In the genomic region with DNA sequence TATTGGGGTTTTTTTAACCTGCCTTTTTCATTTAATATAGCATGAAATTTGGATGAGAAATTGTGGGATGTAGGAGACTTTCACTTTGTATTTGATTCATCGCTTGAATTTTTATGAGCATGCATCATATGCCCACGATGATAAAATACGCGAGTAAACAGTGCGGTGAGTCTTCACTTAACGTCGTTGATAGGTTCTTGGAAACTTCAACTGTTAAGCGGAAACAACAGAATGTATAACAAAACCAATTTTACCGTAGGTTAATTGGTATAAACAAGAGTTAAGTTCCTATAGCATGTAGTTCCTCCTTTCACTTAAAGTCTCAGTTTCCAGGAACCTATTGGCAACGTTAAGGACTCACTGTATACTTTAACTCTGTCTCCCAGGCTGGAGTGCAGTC, we compare ENCODE assay signal across 26 cellular contexts.
"Had no signal": no experiment of that assay in that cellular context is flagged by ENCODE, and none has a peak within 500 bp of the region (broad histone marks: within the 10 kb centered on the region; RNA-seq: fewer than 3 reads in every experiment).

No MANE protein-coding gene starts in this region.

- H3K4me1 Mint-ChIP-seq: central memory CD8-positive, alpha-beta T cell; naive thymus-derived CD8-positive, alpha-beta T cell had no signal

- H3K9me3 ChIP-seq: adrenal gland, ascending aorta, colonic mucosa, esophagus muscularis mucosa, gastrocnemius medialis, left lung, upper lobe of left lung had no signal

- H3K27ac Mint-ChIP-seq: activated naive CD8-positive, alpha-beta T cell; activated T-helper 2 cell treated with anti-CD3 and anti-CD28 coated beads, Interferon-gamma antibody, Interleukin-2, Interleukin-4, amounts not matched to agents 10 μg/mL and 5 μg/mL and 100 μg/mL, durations not matched to agents 14 hours and 24 hours and 36 hours; effector memory CD8-positive, alpha-beta T cell; naive thymus-derived CD8-positive, alpha-beta T cell; neural progenitor cell; progenitor cell of endocrine pancreas; WTC11 had no signal

- FAIRE-seq: endothelial cell of umbilical vein had no signal

- H3K27me3 Mint-ChIP-seq: activated naive CD8-positive, alpha-beta T cell; progenitor cell of endocrine pancreas had no signal

- H3K36me3 Mint-ChIP-seq: activated naive CD8-positive, alpha-beta T cell; naive thymus-derived CD8-positive, alpha-beta T cell; neural progenitor cell; WTC11 had no signal

- H3K4me2 ChIP-seq: neural progenitor cell had no signal

- H3K4me3 Mint-ChIP-seq: activated naive CD8-positive, alpha-beta T cell; central memory CD8-positive, alpha-beta T cell; effector memory CD8-positive, alpha-beta T cell; naive thymus-derived CD8-positive, alpha-beta T cell; neural progenitor cell; WTC11 had no signal

- DNase-seq: activated CD4-positive, alpha-beta T cell treated with anti-CD3 and anti-CD28 coated beads, Interleukin-2, amount 50 U/mL, for 48 hours; activated naive CD4-positive, alpha-beta T cell; adrenal gland; colonic mucosa; dorsolateral prefrontal cortex; effector memory CD8-positive, alpha-beta T cell; gastrocnemius medialis; hippocampal formation; kidney glomerular epithelial cell; naive thymus-derived CD8-positive, alpha-beta T cell; retina; stimulated activated CD4-positive, alpha-beta T cell treated with anti-CD3 and anti-CD28 coated beads, Interleukin-2, amount 100 ng/mL, for 48 hours; stimulated activated CD8-positive, alpha-beta memory T cell treated with anti-CD3 and anti-CD28 coated beads, Interleukin-4, amount 100 ng/mL, for 48 hours; stimulated activated naive CD4-positive, alpha-beta T cell; upper lobe of left lung had no signal

- ATAC-seq: effector memory CD8-positive, alpha-beta T cell; gastrocnemius medialis; left lung; naive thymus-derived CD8-positive, alpha-beta T cell; WTC11 had no signal

- H3K4me1 ChIP-seq: adrenal gland, ascending aorta, colonic mucosa, gastrocnemius medialis, left lung, neural progenitor cell had no signal

- H2AFZ ChIP-seq: neural progenitor cell had no signal

- H3K9me3 Mint-ChIP-seq: activated T-helper 2 cell treated with anti-CD3 and anti-CD28 coated beads, Interferon-gamma antibody, Interleukin-2, Interleukin-4, amounts not matched to agents 10 μg/mL and 5 μg/mL and 100 μg/mL, durations not matched to agents 14 hours and 24 hours and 36 hours; central memory CD8-positive, alpha-beta T cell; effector memory CD8-positive, alpha-beta T cell; neural progenitor cell had no signal

- H3K27me3 ChIP-seq: adrenal gland, ascending aorta, colonic mucosa, dorsolateral prefrontal cortex, esophagus muscularis mucosa, gastrocnemius medialis, left lung, neural progenitor cell, upper lobe of left lung had no signal

- H3K36me3 ChIP-seq: adrenal gland, ascending aorta, colonic mucosa, esophagus muscularis mucosa, gastrocnemius medialis, left lung, neural progenitor cell, upper lobe of left lung had no signal

- H3K27ac ChIP-seq: adrenal gland, ascending aorta, colonic mucosa, dorsolateral prefrontal cortex, esophagus muscularis mucosa, gastrocnemius medialis, left lung, neural progenitor cell, upper lobe of left lung had no signal

- H3K4me3 ChIP-seq: adrenal gland, ascending aorta, colonic mucosa, dorsolateral prefrontal cortex, esophagus muscularis mucosa, gastrocnemius medialis, left lung, lung, neural progenitor cell, upper lobe of left lung had no signal
